ENCODE assay signal across 8 cellular contexts in genomic region chr7:18520450-18521235, GRCh38. TPM values are rescaled to one million over a fixed set of nuclear protein-coding genes. Genes with fewer than 3 reads are reported as not detected.
A peak's percentile ranks its signal among the peaks of the same experiment; 100 is the strongest.
DNase-seq lines count a peak whose midpoint lies in the region; ATAC-seq, FAIRE-seq and TF ChIP-seq lines count a peak whose summit lies in the region.

No MANE protein-coding gene starts in this region.

- H2AK5ac ChIP-seq in mesenchymal stem cell (ENCODE audit: low read length, severe bottlenecking): no peak overlapping the region

- H2BK15ac ChIP-seq in mesenchymal stem cell (ENCODE audit: low read depth, poor library complexity, severe bottlenecking): no peak overlapping the region

- no peak overlapping the region for H4K8ac ChIP-seq in mesenchymal stem cell (ENCODE audit: low read length)

- no peak overlapping the region for H3K18ac ChIP-seq in mesenchymal stem cell (ENCODE audit: low read depth in 1 of 2, low read length in 2 of 2)

- H3K9me3 ChIP-seq in OCI-LY3 (ENCODE audit: insufficient read depth, low read length) (no peaks in the 10 kb centered on the region), mesenchymal stem cell (ENCODE audit: control insufficient read depth, low read length) (no peaks in the 10 kb centered on the region), vagina (no peaks in the 10 kb centered on the region)

- intact Hi-C loops in dorsolateral prefrontal cortex (cut with DNase I): no loop called here
- intact Hi-C loops in vagina (cut with DNase I): no loop called here

- no peaks in the 10 kb centered on the region for H3K27me3 ChIP-seq in OCI-LY3 (ENCODE audit: low read depth, low read length)
- no peaks in the 10 kb centered on the region for H3K27me3 ChIP-seq in mesenchymal stem cell (ENCODE audit: control insufficient read depth in 1 of 2, insufficient read depth in 1 of 2, low read length in 2 of 2)
- H3K27me3 ChIP-seq in dorsolateral prefrontal cortex: no peaks in the 10 kb centered on the region
- no peaks in the 10 kb centered on the region for H3K27me3 ChIP-seq in vagina

- H3K14ac ChIP-seq in mesenchymal stem cell (ENCODE audit: low read length in 2 of 2): no peak overlapping the region

- POLR2A ChIA-PET in HEK293T (lab: Yijun Ruan, JAX): no interaction called here

- H3K23ac ChIP-seq in mesenchymal stem cell (ENCODE audit: low read length in 2 of 2): no peak overlapping the region

- H4K91ac ChIP-seq in mesenchymal stem cell (ENCODE audit: low read length): no peak overlapping the region

- peaks cover 8% of the 10 kb centered on the region for H3K79me2 ChIP-seq in OCI-LY3 (ENCODE audit: low read length)

- no peak for FAIRE-seq in HTR-8/SVneo (lab: Jason Lieb, UNC)

- peaks cover 80% of the 10 kb centered on the region for H3K4me1 ChIP-seq in OCI-LY3 (ENCODE audit: low read length)
- no peaks in the 10 kb centered on the region for H3K4me1 ChIP-seq in mesenchymal stem cell (ENCODE audit: control insufficient read depth, insufficient read depth, low read depth, low read length)
- H3K4me1 ChIP-seq in vagina: peaks cover 9% of the 10 kb centered on the region

- peaks cover 9% of the 10 kb centered on the region for H3K79me1 ChIP-seq in mesenchymal stem cell (replicated peaks; ENCODE audit: low read length, poor library complexity, severe bottlenecking)

- no peak for TF ChIP-seq POLR2A in vagina (IDR thresholded peaks at IDR 0.05)

- H3K4me3 ChIP-seq in OCI-LY3 (ENCODE audit: low read length) (peak overlapping the region; percentile 56), mesenchymal stem cell (ENCODE audit: insufficient read depth in 1 of 2, low read depth in 1 of 2, low read length in 2 of 2) (no peak overlapping the region), dorsolateral prefrontal cortex (peak overlapping the region in 1 of 59 donors; percentile 2), vagina (no peak overlapping the region)

- H2AFZ ChIP-seq in OCI-LY3 (ENCODE audit: low read depth, low read length): no peak overlapping the region
- no peak overlapping the region for H2AFZ ChIP-seq in mesenchymal stem cell (ENCODE audit: low read depth, low read length)

- ATAC-seq in GM18511 (IDR thresholded peaks at IDR 0.05; ENCODE audit: unreplicated experiment): peak; percentile 87
- ATAC-seq in HG02642 (IDR thresholded peaks at IDR 0.05; ENCODE audit: poor library complexity, unreplicated experiment): peak; percentile 80

- TF ChIP-seq CTCF in OCI-LY3 (IDR thresholded peaks at IDR 0.05; ENCODE audit: low read depth, low read length) (no peak), dorsolateral prefrontal cortex (IDR thresholded peaks at IDR 0.05 in 54 of 56, conservative IDR thresholded peaks at IDR 0.05 in 2 of 56; ENCODE audit: low read depth in 1 of 56, partially characterized antibody in 56 of 56) (no peak), vagina (IDR thresholded peaks at IDR 0.05) (no peak)

- H4K20me1 ChIP-seq in OCI-LY3 (ENCODE audit: insufficient read depth, low read length): no peaks in the 10 kb centered on the region

- H3K4me2 ChIP-seq in OCI-LY3 (ENCODE audit: low read length) (peak overlapping the region; percentile 70), mesenchymal stem cell (ENCODE audit: low read length, poor library complexity, severe bottlenecking) (peak overlapping the region; percentile 45)

- no peak overlapping the region for H2BK5ac ChIP-seq in mesenchymal stem cell (ENCODE audit: low read depth, low read length, poor library complexity, severe bottlenecking)

- CTCF ChIA-PET in HEK293T (lab: Yijun Ruan, JAX): no interaction called here

- DNase-seq in mesenchymal stem cell: peak; percentile 55
- no peak for DNase-seq in HEK293T (ENCODE audit: extremely low spot score)
- DNase-seq in dorsolateral prefrontal cortex: no peak
- no peak for DNase-seq in HTR-8/SVneo (ENCODE audit: insufficient read length, low spot score)
- DNase-seq in vagina (ENCODE audit: extremely low spot score in 2 of 2): no peak

- no peak overlapping the region for H2BK120ac ChIP-seq in mesenchymal stem cell (ENCODE audit: low read depth, low read length)

- 52% methylated on average over 4 of the region's 5 CpGs for WGBS in mesenchymal stem cell

- H3K9ac ChIP-seq in OCI-LY3 (ENCODE audit: low read length): peak overlapping the region; percentile 90
- H3K9ac ChIP-seq in mesenchymal stem cell (ENCODE audit: low read length): peak overlapping the region; percentile 25

- H3K27ac ChIP-seq in OCI-LY3 (ENCODE audit: low read length) (peak overlapping the region; percentile 99), mesenchymal stem cell (ENCODE audit: low read length, poor library complexity, severe bottlenecking) (peak overlapping the region; percentile 76), dorsolateral prefrontal cortex (peak overlapping the region in 6 of 59 donors; percentile 0 to 44 (median 19)), vagina (no peak overlapping the region)

- no peak overlapping the region for H3K4ac ChIP-seq in mesenchymal stem cell (ENCODE audit: low read depth in 1 of 2, low read length in 2 of 2)

- H3K36me3 ChIP-seq in OCI-LY3 (replicated peaks; ENCODE audit: low read depth, low read length) (no peaks in the 10 kb centered on the region), mesenchymal stem cell (ENCODE audit: control insufficient read depth in 1 of 2, insufficient read depth in 2 of 2, low read depth in 1 of 2, low read length in 2 of 2) (no peaks in the 10 kb centered on the region), vagina (no peaks in the 10 kb centered on the region)

- no peak overlapping the region for H2BK12ac ChIP-seq in mesenchymal stem cell (ENCODE audit: low read length in 2 of 2)

TF ChIP-seq in HEK293T, 16 proteins besides CTCF, POLR2A, EP300 and RAD21:
- TF ChIP-seq L3MBTL2 (conservative IDR thresholded peaks at IDR 0.05) (no peak), SUZ12 (IDR thresholded peaks at IDR 0.05) (no peak), ARNT (IDR thresholded peaks at IDR 0.05) (no peak), ZNF384 (IDR thresholded peaks at IDR 0.05) (no peak), HDGF (IDR thresholded peaks at IDR 0.05; ENCODE audit: borderline replicate concordance) (no peak), NFRKB (IDR thresholded peaks at IDR 0.05) (no peak), SP1 (IDR thresholded peaks at IDR 0.05) (no peak), TARDBP (IDR thresholded peaks at IDR 0.05) (no peak)

RNA-seq across cellular contexts. Expression of gene HDAC9, which starts 25.1 kb away (rescaled TPM):
- 4.0 TPM for polyA plus RNA-seq in mesenchymal stem cell (2013, experiment 1 of 2)
- 4.0 TPM for polyA plus RNA-seq in mesenchymal stem cell (2013, experiment 2 of 2)
- total RNA-seq in dorsolateral prefrontal cortex (10 to 100 TPM; 40.3 to 96.7 (median 63.1) TPM), vagina (32.4 TPM)
